In genomic region chr7:140070546-140070945, GRCh38 we compare ENCODE assay signal across 29 cellular contexts.
"Had no signal": no experiment of that assay in that cellular context is flagged by ENCODE, and none has a peak within 500 bp of the region (broad histone marks: within the 10 kb centered on the region; RNA-seq: fewer than 3 reads in every experiment).

No MANE protein-coding gene starts in this region.

- H3K27me3 ChIP-seq: colonic mucosa, esophagus squamous epithelium, gastroesophageal sphincter, heart left ventricle, heart right ventricle had no signal

- H3K4me1 ChIP-seq: colonic mucosa, esophagus muscularis mucosa, esophagus squamous epithelium, foreskin keratinocyte, gastrocnemius medialis, gastroesophageal sphincter, heart left ventricle, heart right ventricle had no signal

- ATAC-seq: effector memory CD8-positive, alpha-beta T cell; esophagus mucosa; foreskin keratinocyte; gastrocnemius medialis; gastroesophageal sphincter; heart left ventricle; heart right ventricle had no signal

- H3K9me3 ChIP-seq: colonic mucosa, gastrocnemius medialis had no signal

- H3K27ac ChIP-seq: colonic mucosa, coronary artery, dorsolateral prefrontal cortex, epithelial cell of prostate, esophagus muscularis mucosa, esophagus squamous epithelium, foreskin keratinocyte, gastrocnemius medialis, gastroesophageal sphincter, heart left ventricle, heart right ventricle had no signal

- H3K4me3 ChIP-seq: colonic mucosa, coronary artery, dorsolateral prefrontal cortex, esophagus muscularis mucosa, esophagus squamous epithelium, gastrocnemius medialis, gastroesophageal sphincter, heart left ventricle, heart right ventricle had no signal

- DNase-seq: colonic mucosa; cortex of kidney; dermis blood vessel endothelial cell; dorsolateral prefrontal cortex; effector CD4-positive, alpha-beta T cell; effector CD8-positive, alpha-beta T cell; effector memory CD4-positive, alpha-beta T cell; effector memory CD8-positive, alpha-beta T cell; endodermal cell; erythroblast; esophagus squamous epithelium; foreskin fibroblast; foreskin keratinocyte; foreskin melanocyte; gastrocnemius medialis; glutamatergic neuron; head of caudate nucleus; heart left ventricle; heart right ventricle had no signal

- H3K36me3 ChIP-seq: colonic mucosa, esophagus muscularis mucosa, esophagus squamous epithelium, gastrocnemius medialis, gastroesophageal sphincter, heart left ventricle, heart right ventricle had no signal

- H3K4me3 Mint-ChIP-seq: dendritic cell treated with granulocyte-macrophage colony-stimulating factor and Interleukin-4, amounts not matched to agents 40 ng/mL and 50 ng/mL, for 4 days; effector memory CD8-positive, alpha-beta T cell; endodermal cell had no signal

- H3K27ac Mint-ChIP-seq: dendritic cell treated with granulocyte-macrophage colony-stimulating factor and Interleukin-4, amounts not matched to agents 40 ng/mL and 50 ng/mL, for 4 days; effector memory CD8-positive, alpha-beta T cell; endodermal cell had no signal

- FAIRE-seq: colon, endometrium, endothelial cell of umbilical vein, frontal cortex had no signal

- H3K4me1 Mint-ChIP-seq: endodermal cell had no signal
